In the genomic region with DNA sequence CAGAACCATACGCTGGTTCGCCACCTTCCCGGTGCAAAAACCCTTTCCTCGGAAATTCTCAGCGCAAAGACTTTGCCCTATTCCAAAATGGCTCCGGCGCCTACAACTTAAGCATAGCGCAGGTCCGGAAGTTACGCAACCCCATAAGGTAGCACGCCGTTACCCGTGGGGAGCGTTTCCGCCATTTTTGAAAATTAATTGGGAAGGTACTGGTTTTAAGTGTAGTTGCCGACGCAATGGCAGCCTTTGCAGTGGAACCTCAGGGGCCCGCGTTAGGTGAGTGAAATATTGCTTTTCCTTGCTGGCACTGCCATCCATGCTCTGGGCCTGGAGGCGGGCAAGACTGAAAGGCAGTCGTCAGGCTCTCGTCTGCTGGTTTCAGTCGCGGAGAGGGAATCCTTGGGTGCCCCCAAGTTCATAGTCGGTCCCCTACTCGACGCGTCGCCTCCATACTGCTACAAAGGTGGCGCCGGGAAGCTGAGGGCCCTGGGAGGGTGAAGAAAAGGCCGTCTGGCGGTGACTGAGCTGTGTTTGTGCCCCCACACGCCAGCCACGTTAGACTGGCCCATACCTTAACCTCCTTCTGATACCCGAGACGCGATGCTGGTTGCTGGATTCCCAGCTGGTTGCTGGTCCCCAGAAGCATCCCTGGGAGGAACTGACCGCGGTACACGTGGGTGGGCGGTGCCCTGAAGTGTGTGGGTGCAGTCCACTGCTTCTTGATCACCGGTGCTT, we compare ENCODE assay signal across 1 cellular context.
TF ChIP-seq lines count a peak whose summit lies in the region.

A gene with protein sequence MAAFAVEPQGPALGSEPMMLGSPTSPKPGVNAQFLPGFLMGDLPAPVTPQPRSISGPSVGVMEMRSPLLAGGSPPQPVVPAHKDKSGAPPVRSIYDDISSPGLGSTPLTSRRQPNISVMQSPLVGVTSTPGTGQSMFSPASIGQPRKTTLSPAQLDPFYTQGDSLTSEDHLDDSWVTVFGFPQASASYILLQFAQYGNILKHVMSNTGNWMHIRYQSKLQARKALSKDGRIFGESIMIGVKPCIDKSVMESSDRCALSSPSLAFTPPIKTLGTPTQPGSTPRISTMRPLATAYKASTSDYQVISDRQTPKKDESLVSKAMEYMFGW (plus strand): TSS at position 222 of the 735 bp plus-strand sequence. CDS start 15 bp downstream, at position 237.

TF ChIP-seq in GM12878, 131 proteins besides CTCF, POLR2A, EP300 and RAD21 (continued from another document):
- TF ChIP-seq, protein P1, sequence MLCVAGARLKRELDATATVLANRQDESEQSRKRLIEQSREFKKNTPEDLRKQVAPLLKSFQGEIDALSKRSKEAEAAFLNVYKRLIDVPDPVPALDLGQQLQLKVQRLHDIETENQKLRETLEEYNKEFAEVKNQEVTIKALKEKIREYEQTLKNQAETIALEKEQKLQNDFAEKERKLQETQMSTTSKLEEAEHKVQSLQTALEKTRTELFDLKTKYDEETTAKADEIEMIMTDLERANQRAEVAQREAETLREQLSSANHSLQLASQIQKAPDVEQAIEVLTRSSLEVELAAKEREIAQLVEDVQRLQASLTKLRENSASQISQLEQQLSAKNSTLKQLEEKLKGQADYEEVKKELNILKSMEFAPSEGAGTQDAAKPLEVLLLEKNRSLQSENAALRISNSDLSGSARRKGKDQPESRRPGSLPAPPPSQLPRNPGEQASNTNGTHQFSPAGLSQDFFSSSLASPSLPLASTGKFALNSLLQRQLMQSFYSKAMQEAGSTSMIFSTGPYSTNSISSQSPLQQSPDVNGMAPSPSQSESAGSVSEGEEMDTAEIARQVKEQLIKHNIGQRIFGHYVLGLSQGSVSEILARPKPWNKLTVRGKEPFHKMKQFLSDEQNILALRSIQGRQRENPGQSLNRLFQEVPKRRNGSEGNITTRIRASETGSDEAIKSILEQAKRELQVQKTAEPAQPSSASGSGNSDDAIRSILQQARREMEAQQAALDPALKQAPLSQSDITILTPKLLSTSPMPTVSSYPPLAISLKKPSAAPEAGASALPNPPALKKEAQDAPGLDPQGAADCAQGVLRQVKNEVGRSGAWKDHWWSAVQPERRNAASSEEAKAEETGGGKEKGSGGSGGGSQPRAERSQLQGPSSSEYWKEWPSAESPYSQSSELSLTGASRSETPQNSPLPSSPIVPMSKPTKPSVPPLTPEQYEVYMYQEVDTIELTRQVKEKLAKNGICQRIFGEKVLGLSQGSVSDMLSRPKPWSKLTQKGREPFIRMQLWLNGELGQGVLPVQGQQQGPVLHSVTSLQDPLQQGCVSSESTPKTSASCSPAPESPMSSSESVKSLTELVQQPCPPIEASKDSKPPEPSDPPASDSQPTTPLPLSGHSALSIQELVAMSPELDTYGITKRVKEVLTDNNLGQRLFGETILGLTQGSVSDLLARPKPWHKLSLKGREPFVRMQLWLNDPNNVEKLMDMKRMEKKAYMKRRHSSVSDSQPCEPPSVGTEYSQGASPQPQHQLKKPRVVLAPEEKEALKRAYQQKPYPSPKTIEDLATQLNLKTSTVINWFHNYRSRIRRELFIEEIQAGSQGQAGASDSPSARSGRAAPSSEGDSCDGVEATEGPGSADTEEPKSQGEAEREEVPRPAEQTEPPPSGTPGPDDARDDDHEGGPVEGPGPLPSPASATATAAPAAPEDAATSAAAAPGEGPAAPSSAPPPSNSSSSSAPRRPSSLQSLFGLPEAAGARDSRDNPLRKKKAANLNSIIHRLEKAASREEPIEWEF (IDR thresholded peaks at IDR 0.05; ENCODE audit: insufficient replicate concordance, low read depth, low read length), result no peak
- TF ChIP-seq CEBPB (IDR thresholded peaks at IDR 0.05; ENCODE audit: borderline replicate concordance in 1 of 2, low read depth in 2 of 2, low read length in 2 of 2) (peak in 1 of 2 experiments; percentile 88; a peak in 2 of 4 replicates), MYB (IDR thresholded peaks at IDR 0.05; ENCODE audit: borderline replicate concordance, low read depth, low read length) (0 out of 2 replicates have a peak, but pooled peaks have one; percentile 10), ESRRA (IDR thresholded peaks at IDR 0.05; ENCODE audit: low read length) (no peak), NBN (IDR thresholded peaks at IDR 0.05) (no peak)
- TF ChIP-seq, protein P2, sequence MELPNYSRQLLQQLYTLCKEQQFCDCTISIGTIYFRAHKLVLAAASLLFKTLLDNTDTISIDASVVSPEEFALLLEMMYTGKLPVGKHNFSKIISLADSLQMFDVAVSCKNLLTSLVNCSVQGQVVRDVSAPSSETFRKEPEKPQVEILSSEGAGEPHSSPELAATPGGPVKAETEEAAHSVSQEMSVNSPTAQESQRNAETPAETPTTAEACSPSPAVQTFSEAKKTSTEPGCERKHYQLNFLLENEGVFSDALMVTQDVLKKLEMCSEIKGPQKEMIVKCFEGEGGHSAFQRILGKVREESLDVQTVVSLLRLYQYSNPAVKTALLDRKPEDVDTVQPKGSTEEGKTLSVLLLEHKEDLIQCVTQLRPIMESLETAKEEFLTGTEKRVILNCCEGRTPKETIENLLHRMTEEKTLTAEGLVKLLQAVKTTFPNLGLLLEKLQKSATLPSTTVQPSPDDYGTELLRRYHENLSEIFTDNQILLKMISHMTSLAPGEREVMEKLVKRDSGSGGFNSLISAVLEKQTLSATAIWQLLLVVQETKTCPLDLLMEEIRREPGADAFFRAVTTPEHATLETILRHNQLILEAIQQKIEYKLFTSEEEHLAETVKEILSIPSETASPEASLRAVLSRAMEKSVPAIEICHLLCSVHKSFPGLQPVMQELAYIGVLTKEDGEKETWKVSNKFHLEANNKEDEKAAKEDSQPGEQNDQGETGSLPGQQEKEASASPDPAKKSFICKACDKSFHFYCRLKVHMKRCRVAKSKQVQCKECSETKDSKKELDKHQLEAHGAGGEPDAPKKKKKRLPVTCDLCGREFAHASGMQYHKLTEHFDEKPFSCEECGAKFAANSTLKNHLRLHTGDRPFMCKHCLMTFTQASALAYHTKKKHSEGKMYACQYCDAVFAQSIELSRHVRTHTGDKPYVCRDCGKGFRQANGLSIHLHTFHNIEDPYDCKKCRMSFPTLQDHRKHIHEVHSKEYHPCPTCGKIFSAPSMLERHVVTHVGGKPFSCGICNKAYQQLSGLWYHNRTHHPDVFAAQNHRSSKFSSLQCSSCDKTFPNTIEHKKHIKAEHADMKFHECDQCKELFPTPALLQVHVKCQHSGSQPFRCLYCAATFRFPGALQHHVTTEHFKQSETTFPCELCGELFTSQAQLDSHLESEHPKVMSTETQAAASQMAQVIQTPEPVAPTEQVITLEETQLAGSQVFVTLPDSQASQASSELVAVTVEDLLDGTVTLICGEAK (IDR thresholded peaks at IDR 0.05; ENCODE audit: borderline replicate concordance), result peak; percentile 88
- TF ChIP-seq, protein P3, sequence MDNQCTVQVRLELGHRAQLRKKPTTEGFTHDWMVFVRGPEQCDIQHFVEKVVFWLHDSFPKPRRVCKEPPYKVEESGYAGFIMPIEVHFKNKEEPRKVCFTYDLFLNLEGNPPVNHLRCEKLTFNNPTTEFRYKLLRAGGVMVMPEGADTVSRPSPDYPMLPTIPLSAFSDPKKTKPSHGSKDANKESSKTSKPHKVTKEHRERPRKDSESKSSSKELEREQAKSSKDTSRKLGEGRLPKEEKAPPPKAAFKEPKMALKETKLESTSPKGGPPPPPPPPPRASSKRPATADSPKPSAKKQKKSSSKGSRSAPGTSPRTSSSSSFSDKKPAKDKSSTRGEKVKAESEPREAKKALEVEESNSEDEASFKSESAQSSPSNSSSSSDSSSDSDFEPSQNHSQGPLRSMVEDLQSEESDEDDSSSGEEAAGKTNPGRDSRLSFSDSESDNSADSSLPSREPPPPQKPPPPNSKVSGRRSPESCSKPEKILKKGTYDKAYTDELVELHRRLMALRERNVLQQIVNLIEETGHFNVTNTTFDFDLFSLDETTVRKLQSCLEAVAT (IDR thresholded peaks at IDR 0.05), result no peak
- TF ChIP-seq, protein P4, sequence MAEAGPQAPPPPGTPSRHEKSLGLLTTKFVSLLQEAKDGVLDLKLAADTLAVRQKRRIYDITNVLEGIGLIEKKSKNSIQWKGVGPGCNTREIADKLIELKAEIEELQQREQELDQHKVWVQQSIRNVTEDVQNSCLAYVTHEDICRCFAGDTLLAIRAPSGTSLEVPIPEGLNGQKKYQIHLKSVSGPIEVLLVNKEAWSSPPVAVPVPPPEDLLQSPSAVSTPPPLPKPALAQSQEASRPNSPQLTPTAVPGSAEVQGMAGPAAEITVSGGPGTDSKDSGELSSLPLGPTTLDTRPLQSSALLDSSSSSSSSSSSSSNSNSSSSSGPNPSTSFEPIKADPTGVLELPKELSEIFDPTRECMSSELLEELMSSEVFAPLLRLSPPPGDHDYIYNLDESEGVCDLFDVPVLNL (IDR thresholded peaks at IDR 0.05; ENCODE audit: low read depth, low read length), result peak; percentile 82
